ENCODE assay signal across 8 cellular contexts in the genomic region with DNA sequence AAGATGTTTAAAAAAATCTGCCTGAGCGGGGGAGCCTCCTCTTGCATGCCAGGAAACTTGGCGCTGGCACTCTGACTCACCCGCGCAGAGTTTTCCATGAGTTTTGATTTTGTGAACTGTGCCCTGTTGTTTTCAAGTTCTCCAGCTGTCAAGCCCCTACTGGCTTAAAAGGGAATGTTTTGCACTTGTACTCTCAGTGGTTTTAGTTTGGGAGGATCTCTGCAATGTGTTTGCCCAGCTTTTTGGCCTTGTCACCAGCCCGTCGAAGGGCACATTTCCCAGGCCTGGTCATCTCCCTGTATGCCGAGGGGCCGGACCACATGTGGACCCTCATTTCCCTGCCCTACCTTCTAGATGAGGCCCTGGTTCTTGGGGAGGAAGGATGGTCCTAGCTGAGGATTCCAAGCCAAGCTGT. TPM values are rescaled to one million over a fixed set of nuclear protein-coding genes. Genes with fewer than 3 reads are reported as not detected.
DNase-seq lines count a peak whose midpoint lies in the region; ATAC-seq and TF ChIP-seq lines count a peak whose summit lies in the region.

No MANE protein-coding gene starts in this region.

- H3K36me3 ChIP-seq in urinary bladder (ENCODE audit: insufficient read depth) = no peaks in the 10 kb centered on the region

- no peak overlapping the region for H3K4me3 Mint-ChIP-seq in MCF 10A (ENCODE audit: unreplicated experiment)
- H3K4me3 Mint-ChIP-seq in stimulated activated effector memory CD8-positive, alpha-beta T cell treated with anti-CD3 and anti-CD28 coated beads, Interleukin-12 subunit alpha, Interleukin-12 subunit beta, amount 100 ng/mL, for 72 hours = no peak overlapping the region

- TF ChIP-seq CTCF in MCF 10A (IDR thresholded peaks at IDR 0.05; ENCODE audit: unreplicated experiment) = peak; percentile 25

- no peaks in the 10 kb centered on the region for H3K4me1 Mint-ChIP-seq in MCF 10A (ENCODE audit: insufficient read depth, unreplicated experiment)
- peaks cover 15% of the 10 kb centered on the region for H3K4me1 Mint-ChIP-seq in stimulated activated effector memory CD8-positive, alpha-beta T cell treated with anti-CD3 and anti-CD28 coated beads, Interleukin-12 subunit alpha, Interleukin-12 subunit beta, amount 100 ng/mL, for 72 hours

- no peak overlapping the region for H3K4me3 ChIP-seq in urinary bladder (ENCODE audit: low read depth, low read length)

- peak overlapping the region; percentile 65 for H3K27ac ChIP-seq in urinary bladder (ENCODE audit: low read depth)

- H3K4me1 ChIP-seq in urinary bladder (ENCODE audit: insufficient read depth) = no peaks in the 10 kb centered on the region

- H3K27ac Mint-ChIP-seq in MCF 10A (ENCODE audit: low read depth, unreplicated experiment) = no peak overlapping the region
- no peak overlapping the region for H3K27ac Mint-ChIP-seq in stimulated activated effector memory CD8-positive, alpha-beta T cell treated with anti-CD3 and anti-CD28 coated beads, Interleukin-12 subunit alpha, Interleukin-12 subunit beta, amount 100 ng/mL, for 72 hours

- no peaks in the 10 kb centered on the region for H3K9me3 Mint-ChIP-seq in MCF 10A (ENCODE audit: unreplicated experiment)
- H3K9me3 Mint-ChIP-seq in stimulated activated effector memory CD8-positive, alpha-beta T cell treated with anti-CD3 and anti-CD28 coated beads, Interleukin-12 subunit alpha, Interleukin-12 subunit beta, amount 100 ng/mL, for 72 hours = no peaks in the 10 kb centered on the region

- intact Hi-C loops in MCF 10A (cut with micrococcal nuclease) (no loop called here), left colon (cut with DNase I, micrococcal nuclease) (loop anchor here in 1 of 2 donors (10.0 kb wide), 1 partner anchor 56 kb away; no protein-coding TSS in a partner anchor)

- POLR2A ChIA-PET in MCF 10A (lab: Yijun Ruan, JAX) = no interaction called here

- DNase-seq in activated CD8-positive, alpha-beta memory T cell treated with anti-CD3 and anti-CD28 coated beads, Interleukin-2, amount 50 U/mL, for 4 hours = peak; percentile 8
- no peak for DNase-seq in activated CD8-positive, alpha-beta memory T cell treated with anti-CD3 and anti-CD28 coated beads, Interleukin-2, amount 50 U/mL, for 48 hours
- peak; percentile 67 for DNase-seq in MCF 10A (ENCODE audit: unreplicated experiment)
- peak in 1 of 2 donors; percentile 48 for DNase-seq in left colon
- DNase-seq in mucosa of gallbladder (ENCODE audit: low spot score) = no peak
- DNase-seq in stimulated activated effector memory CD8-positive, alpha-beta T cell treated with anti-CD3 and anti-CD28 coated beads, Interleukin-12 subunit alpha, Interleukin-12 subunit beta, amount 100 ng/mL, for 72 hours (ENCODE audit: low spot score in 2 of 2) = no peak
- no peak for DNase-seq in T-helper 9 cell

- no peaks in the 10 kb centered on the region for H3K27me3 Mint-ChIP-seq in MCF 10A (ENCODE audit: insufficient read depth, unreplicated experiment)

- peaks cover under 1% of the 10 kb centered on the region for H3K36me3 Mint-ChIP-seq in MCF 10A (ENCODE audit: insufficient read depth, unreplicated experiment)
- peaks cover 5% of the 10 kb centered on the region for H3K36me3 Mint-ChIP-seq in stimulated activated effector memory CD8-positive, alpha-beta T cell treated with anti-CD3 and anti-CD28 coated beads, Interleukin-12 subunit alpha, Interleukin-12 subunit beta, amount 100 ng/mL, for 72 hours

- CTCF ChIA-PET in MCF 10A (lab: Yijun Ruan, JAX) = interaction anchor here (0.7 to 2.2 kb wide), 2 partner anchors 12 to 96 kb away, joined by 3 to 6 read pairs; partner anchors contain the start of gene MRGPRF

- 17% methylated on average over 8 of the region's 8 CpGs for WGBS in urinary bladder

- BruUV-seq in MCF 10A (replicated peaks; lab: Mats Ljungman, UMichigan) = no TSS peak

- peak; percentile 47 for ATAC-seq in left colon
- ATAC-seq in stimulated activated effector memory CD8-positive, alpha-beta T cell treated with anti-CD3 and anti-CD28 coated beads, Interleukin-12 subunit alpha, Interleukin-12 subunit beta, amount 100 ng/mL, for 72 hours = no peak

RNA-seq across cellular contexts. Expression of gene MRGPRF, which starts 12.2 kb away (rescaled TPM):
- not detected in 2 replicates for total RNA-seq in MCF 10A (2022)
- 10 to 100 TPM in 1 of 2 donors, 1 to 10 TPM in 1; 3.4 to 25.2 TPM for total RNA-seq in left colon
- 48.5 TPM for total RNA-seq in urinary bladder
- polyA plus RNA-seq in urinary bladder = 151 TPM
- total RNA-seq in mucosa of gallbladder = 43.8 TPM

RNA-seq across cellular contexts. Expression of gene MRGPRD, which starts 20.1 kb away (rescaled TPM):
- total RNA-seq in MCF 10A (2022) (not detected in 2 replicates), left colon (not detected), urinary bladder (not detected), mucosa of gallbladder (not detected)
- 1.5 TPM for polyA plus RNA-seq in urinary bladder

RNA-seq across cellular contexts. Expression of gene TPCN2, which starts 47.9 kb away (rescaled TPM):
- total RNA-seq in MCF 10A (2022) (16.3 and 19.2 TPM in 2 replicates), left colon (10 to 100 TPM; 17.1 to 17.6 TPM), urinary bladder (14.0 TPM), mucosa of gallbladder (29.1 TPM)
- 14.4 TPM for polyA plus RNA-seq in urinary bladder

Comparison
In these comparisons a context has a peak if more than half of its experiments do, and no peak if none do; other contexts are left out.
1. DNase-seq: peak in activated CD8-positive, alpha-beta memory T cell treated with anti-CD3 and anti-CD28 coated beads, Interleukin-2, amount 50 U/mL, for 4 hours (single experiment) and MCF 10A (single experiment); none in activated CD8-positive, alpha-beta memory T cell treated with anti-CD3 and anti-CD28 coated beads, Interleukin-2, amount 50 U/mL, for 48 hours (single experiment), mucosa of gallbladder (single experiment), stimulated activated effector memory CD8-positive, alpha-beta T cell treated with anti-CD3 and anti-CD28 coated beads, Interleukin-12 subunit alpha, Interleukin-12 subunit beta, amount 100 ng/mL, for 72 hours (0 of 2) and T-helper 9 cell (single experiment).